21 cellular contexts compared by ENCODE assay signal in the genomic region with DNA sequence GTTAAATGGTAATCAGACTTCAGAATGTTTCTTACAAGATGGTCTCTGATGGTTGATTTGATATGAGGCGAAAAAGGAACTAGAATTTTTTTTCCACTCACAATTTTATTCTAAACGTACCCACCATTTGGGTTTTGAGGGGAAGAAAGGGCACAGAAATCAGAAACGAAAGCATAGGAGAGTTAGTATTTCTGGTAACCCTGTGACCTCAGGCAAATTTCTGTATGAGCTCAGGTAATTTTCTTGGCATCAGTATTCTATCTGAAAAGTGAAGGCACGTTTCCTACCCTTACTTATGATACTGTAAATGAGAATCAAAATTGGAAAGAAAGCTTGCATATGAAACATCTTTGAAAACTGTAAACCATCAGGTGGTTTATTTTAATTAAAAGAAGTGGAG. TPM values are rescaled to one million over a fixed set of nuclear protein-coding genes. Genes with fewer than 3 reads are reported as not detected.
DNase-seq lines count a peak whose midpoint lies in the region; ATAC-seq, FAIRE-seq and TF ChIP-seq lines count a peak whose summit lies in the region.
"Had no signal": no experiment of that assay in that cellular context is flagged by ENCODE, and none has a peak within 500 bp of the region (broad histone marks: within the 10 kb centered on the region; RNA-seq: fewer than 3 reads in every experiment).

No MANE protein-coding gene starts in this region.

- H3K79me2 ChIP-seq in OCI-LY7 (ENCODE audit: insufficient read depth, low read depth, low read length) (no peaks in the 10 kb centered on the region), K562 (ENCODE audit: control insufficient read depth, insufficient read depth, low read length) (no peaks in the 10 kb centered on the region)

- DNase-seq in NAMALWA (ENCODE audit: low spot score) = peak; percentile 33
- no peak for DNase-seq in OCI-LY7 (ENCODE audit: low spot score)
- no peak for DNase-seq in K562 (ENCODE audit: extremely low read depth in 1 of 4, low spot score in 3 of 4)
- no peak for DNase-seq in CD1c-positive myeloid dendritic cell (ENCODE audit: extremely low spot score)
- DNase-seq in stimulated activated CD4-positive, alpha-beta T cell treated with anti-CD3 and anti-CD28 coated beads, Interleukin-4, amount 100 ng/mL, for 24 hours = no peak
- DNase-seq in middle frontal gyrus (ENCODE audit: extremely low spot score, low spot score) = no peak
- no peak for DNase-seq in NCI-H524 (lab: John Stamatoyannopoulos, UW)
- DNase-seq: 8988T; CD8-positive, alpha-beta T cell; DMS79; GDM1; GOT3; H7; HFFc6; IMR-90; KBM-7 had no signal

- BruUV-seq in OCI-LY7 (replicated peaks; lab: Mats Ljungman, UMichigan) = no TSS peak
- BruUV-seq in K562 (replicated peaks; lab: Mats Ljungman, UMichigan) = no TSS peak

- no peak overlapping the region for H3K9ac ChIP-seq in K562 (ENCODE audit: insufficient read depth in 1 of 2, low read depth in 2 of 2, low read length in 2 of 2)
- H3K9ac ChIP-seq: BLaER1 had no signal

- POLR2A ChIA-PET in OCI-LY7 (lab: Charles Lee) = interaction anchor here (0.7 kb wide), 1 partner anchor 23 kb away, joined by 3 read pairs; no protein-coding TSS in a partner anchor
- POLR2A ChIA-PET in K562 (lab: Yijun Ruan, JAX) = interaction anchor here (1.0 kb wide), 1 partner anchor 14 kb away, joined by 3 read pairs; no protein-coding TSS in a partner anchor

- TF ChIP-seq CTCF in OCI-LY7 (conservative IDR thresholded peaks at IDR 0.05; ENCODE audit: low read length) (no peak), K562 (IDR thresholded peaks at IDR 0.05 in 2 of 3, conservative IDR thresholded peaks at IDR 0.05 in 1 of 3; ENCODE audit: insufficient read depth in 2 of 3, low read depth in 1 of 3, low read length in 3 of 3) (no peak)

- no peak for TF ChIP-seq EP300 in K562 (IDR thresholded peaks at IDR 0.05; ENCODE audit: low read length)

- in situ Hi-C loops in K562 (cut with MboI) = no loop called here

- FAIRE-seq in K562 (lab: Jason Lieb, UNC) = no peak
- FAIRE-seq: HTR-8/SVneo had no signal

- no peaks in the 10 kb centered on the region; a peak in 2 of 5 replicates for H3K27me3 ChIP-seq in K562 (ENCODE audit: control insufficient read depth in 2 of 2, insufficient read depth in 2 of 2, low read length in 2 of 2)
- H3K27me3 ChIP-seq: BLaER1 had no signal

- H3K9me2 ChIP-seq in OCI-LY7 (ENCODE audit: insufficient read depth, low read length) = no peaks in the 10 kb centered on the region

- no peaks in the 10 kb centered on the region for H4K20me1 ChIP-seq in OCI-LY7 (ENCODE audit: insufficient read depth, low read length)
- H4K20me1 ChIP-seq in K562 (replicated peaks; ENCODE audit: control insufficient read depth, insufficient read depth, low read length) = no peaks in the 10 kb centered on the region

- no peaks in the 10 kb centered on the region for H3K9me1 ChIP-seq in K562 (ENCODE audit: control insufficient read depth, insufficient read depth, low read length)

- H3K4me2 ChIP-seq in OCI-LY7 (ENCODE audit: low read length) = peak overlapping the region; percentile 55
- H3K4me2 ChIP-seq in K562 (ENCODE audit: insufficient read depth, low read length) = no peak overlapping the region
- H3K4me2 ChIP-seq: BLaER1 had no signal

- intact Hi-C loops in OCI-LY7 (cut with micrococcal nuclease; ENCODE audit: unreplicated experiment) (no loop called here), K562 (cut with micrococcal nuclease) (no loop called here)

- no peak for TF ChIP-seq POLR2A in K562 (conservative IDR thresholded peaks at IDR 0.05)

- H3K27ac ChIP-seq in OCI-LY7 (ENCODE audit: low read depth, low read length, poor library complexity, severe bottlenecking) (no peak overlapping the region), K562 (ENCODE audit: extremely low read depth, low read depth, low read length) (no peak overlapping the region)
- H3K27ac ChIP-seq: BLaER1 had no signal

- peaks cover 15% of the 10 kb centered on the region for H3K4me1 ChIP-seq in OCI-LY7 (ENCODE audit: insufficient read depth, low read length, poor library complexity, severe bottlenecking)
- 0 out of 5 replicates have a peak, but pooled peaks cover 0 to 4% of the 10 kb centered on the region in 2 experiments for H3K4me1 ChIP-seq in K562 (replicated peaks in 1 of 2; ENCODE audit: control insufficient read depth in 2 of 2, insufficient read depth in 2 of 2, low read length in 2 of 2)
- H3K4me1 ChIP-seq: BLaER1 had no signal

- H3K36me3 ChIP-seq in OCI-LY7 (ENCODE audit: insufficient read depth, low read length) (peaks cover 5% of the 10 kb centered on the region; the same call in 1 of the 2 replicates), K562 (ENCODE audit: control insufficient read depth, insufficient read depth, low read length) (no peaks in the 10 kb centered on the region)

- peak; percentile 45 for ATAC-seq in GM19324 (IDR thresholded peaks at IDR 0.05; ENCODE audit: low FRiP score, unreplicated experiment)
- ATAC-seq in K562 = no peak
- ATAC-seq: CD8-positive, alpha-beta T cell; HCT116 had no signal

- H3K9me3 ChIP-seq in OCI-LY7 (ENCODE audit: low read length) (no peaks in the 10 kb centered on the region), K562 (replicated peaks; ENCODE audit: control insufficient read depth, insufficient read depth, low read depth, low read length) (no peaks in the 10 kb centered on the region)

- CTCF ChIA-PET in OCI-LY7 (lab: Charles Lee; ENCODE audit: unreplicated experiment) (no interaction called here), K562 (lab: Yijun Ruan, JAX; ENCODE audit: low intra/inter-chr PET ratio) (no interaction called here)

- TF ChIP-seq RAD21 in K562 (CRISPR knock-in tag; conservative IDR thresholded peaks at IDR 0.05 in 1 of 2, IDR thresholded peaks at IDR 0.05 in 1 of 2) = no peak

- peak overlapping the region; percentile 42 for H2AFZ ChIP-seq in OCI-LY7 (ENCODE audit: low read length)
- 0 out of 2 replicates have a peak overlapping the region, but pooled peaks have one; percentile 28 for H2AFZ ChIP-seq in K562 (ENCODE audit: low read depth, low read length)

- WGBS in K562 (ENCODE audit: insufficient coverage, low coverage, missing lambda C conversion rate) = 12% methylated on average over 4 of the region's 4 CpGs

- H3K4me3 ChIP-seq in OCI-LY7 (ENCODE audit: low read depth, low read length, poor library complexity, severe bottlenecking) (peak overlapping the region; percentile 11), K562 (no peak overlapping the region)
- H3K4me3 ChIP-seq: BLaER1 had no signal

TF ChIP-seq in K562, 482 proteins besides CTCF, POLR2A, EP300 and RAD21:
- TF ChIP-seq ZFP1 (CRISPR knock-in tag; IDR thresholded peaks at IDR 0.05) (no peak), ZNF644 (tag; IDR thresholded peaks at IDR 0.05; ENCODE audit: low read depth) (no peak)

RNA-seq across cellular contexts. Expression of a gene that starts 26.5 kb away (rescaled TPM):
- total RNA-seq in OCI-LY7 (2014; rRNA removed; shearing (Covaris generic)) = 4.7 and 5.9 TPM in 2 replicates
- total RNA-seq in OCI-LY7 (2022) (3.6 and 3.7 TPM in 2 replicates), K562 (2014; rRNA removed) (0.49 and 0.59 TPM in 2 replicates), K562 (2014; rRNA removed; fragmentation: Illumina TruSeq; extraction: Trizol) (0.11 TPM in 1 of 2 replicates, not detected in the other), K562 (2015; rRNA removed; fragmentation: Illumina TruSeq; extraction: Trizol) (0.07 TPM in 1 of 2 replicates, not detected in the other), K562 (2021) (0.83 and 1.1 TPM in 2 replicates)
- 0.19 and 0.32 TPM in 2 replicates for total RNA-seq in K562 (2011; cell fraction: chromatin; rRNA removed; ENCODE audit: low replicate concordance)
- total RNA-seq in K562 (2011; cell fraction: nucleolus; rRNA removed) = not detected in 2 replicates
- 0.37 TPM in 1 of 2 replicates, not detected in the other for total RNA-seq in K562 (2011; cell fraction: nucleoplasm; rRNA removed)
- polyA plus RNA-seq in K562 (2011; rRNA removed) (0.04 and 0.08 TPM in 2 replicates), K562 (2014; fragmentation: Illumina TruSeq; extraction: Trizol) (0.30 and 0.40 TPM in 2 replicates), K562 (2014; fragmentation: Nextera tagmentation; extraction: Ambion mirVana) (not detected), K562 (2014; rRNA removed) (0.11 and 0.28 TPM in 2 replicates)
- polyA plus RNA-seq in K562 (2011; cell fraction: cytosol; rRNA removed) = 0.06 and 0.31 TPM in 2 replicates
- polyA plus RNA-seq in K562 (2011; cell fraction: nucleus; rRNA removed) = 0.06 and 0.28 TPM in 2 replicates
- polyA plus RNA-seq in K562 (2012) = 0.09 and 0.18 TPM in 2 replicates
- polyA minus RNA-seq in K562 (2011; rRNA and poly(A)+ RNA removed) = 0.18 TPM in 1 of 2 replicates, not detected in the other
- 0.48 and 1.0 TPM in 2 replicates for polyA minus RNA-seq in K562 (2011; cell fraction: cytosol; rRNA and poly(A)+ RNA removed)
- polyA minus RNA-seq in K562 (2011; cell fraction: nucleus; rRNA and poly(A)+ RNA removed) = 0.11 TPM in 1 of 2 replicates, not detected in the other
- total RNA-seq: CD8-positive, alpha-beta T cell had no signal
- polyA plus RNA-seq: CD14-positive monocyte had no signal
